Comparison of ENCODE assay signal across 11 cellular contexts in the genomic region with DNA sequence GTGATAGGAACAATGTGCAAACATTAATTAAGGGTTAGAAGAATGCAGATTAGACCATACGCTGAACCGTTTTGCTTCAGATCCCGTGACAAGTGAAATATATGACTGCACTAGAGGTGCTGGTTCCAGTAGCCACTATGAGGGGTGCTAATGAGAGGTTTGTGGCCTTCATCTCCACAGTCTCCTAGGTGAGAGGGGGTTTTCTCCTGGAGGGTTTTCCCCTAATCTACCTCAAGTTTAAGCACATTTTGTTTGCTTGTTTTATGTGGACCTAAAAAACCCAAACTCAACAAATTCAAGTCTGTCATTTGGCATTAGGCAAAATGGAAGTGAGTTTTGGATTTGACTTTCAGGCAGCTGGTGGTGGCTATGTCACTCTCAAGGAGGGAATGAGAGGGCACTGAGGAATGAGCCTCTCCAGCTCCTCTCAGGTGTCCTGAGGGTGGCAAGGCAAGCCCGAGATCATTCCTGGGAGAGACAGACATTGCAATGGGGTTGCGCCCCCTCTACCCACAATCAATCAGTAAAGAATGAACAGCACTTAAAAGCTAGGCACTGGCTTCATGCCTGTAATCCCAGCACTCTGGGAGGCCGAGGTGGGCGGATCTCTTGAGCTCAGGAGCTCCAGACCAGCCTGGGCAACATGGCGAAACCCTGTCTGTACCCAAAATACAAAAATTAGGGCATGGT. TPM values are rescaled to one million over a fixed set of nuclear protein-coding genes. Genes with fewer than 3 reads are reported as not detected.
DNase-seq lines count a peak whose midpoint lies in the region; ATAC-seq and TF ChIP-seq lines count a peak whose summit lies in the region.
"Had no signal": no experiment of that assay in that cellular context is flagged by ENCODE, and none has a peak within 500 bp of the region (broad histone marks: within the 10 kb centered on the region; RNA-seq: fewer than 3 reads in every experiment).

No MANE protein-coding gene starts in this region.

- H3K27ac Mint-ChIP-seq in progenitor cell of endocrine pancreas: no peak overlapping the region

- TF ChIP-seq CTCF in lower lobe of right lung (IDR thresholded peaks at IDR 0.05): no peak
- no peak for TF ChIP-seq CTCF in tibial artery (IDR thresholded peaks at IDR 0.05)
- no peak for TF ChIP-seq CTCF in progenitor cell of endocrine pancreas (IDR thresholded peaks at IDR 0.05; ENCODE audit: unreplicated experiment)

- peaks cover 3% of the 10 kb centered on the region for H3K4me1 Mint-ChIP-seq in progenitor cell of endocrine pancreas (ENCODE audit: low read depth)

- no peak overlapping the region for H3K27ac ChIP-seq in SJCRH30
- H3K27ac ChIP-seq in lower lobe of right lung: peak overlapping the region; percentile 98
- peak overlapping the region; percentile 99 for H3K27ac ChIP-seq in tibial artery

- peak overlapping the region; percentile 65 for H3K4me3 ChIP-seq in SJCRH30
- H3K4me3 ChIP-seq in lower lobe of right lung: peak overlapping the region; percentile 75
- peak overlapping the region in 1 of 2 donors; percentile 55 for H3K4me3 ChIP-seq in tibial artery

- no peaks in the 10 kb centered on the region for H3K27me3 ChIP-seq in SJCRH30
- no peaks in the 10 kb centered on the region for H3K27me3 ChIP-seq in lower lobe of right lung (ENCODE audit: low read depth)
- no peaks in the 10 kb centered on the region for H3K27me3 ChIP-seq in tibial artery

- no peaks in the 10 kb centered on the region for H3K9me3 Mint-ChIP-seq in progenitor cell of endocrine pancreas (ENCODE audit: low read depth)

- H3K4me1 ChIP-seq in SJCRH30: peaks cover 11% of the 10 kb centered on the region
- peaks cover 16% of the 10 kb centered on the region for H3K4me1 ChIP-seq in lower lobe of right lung
- peaks cover 0 to 11% (median 0%) of the 10 kb centered on the region in 4 donors for H3K4me1 ChIP-seq in tibial artery

- intact Hi-C loops in lower lobe of right lung (cut with DNase I): loop anchor here (10.0 kb wide), 1 partner anchor 203 kb away; a partner anchor contains a TSS
- intact Hi-C loops in tibial artery (cut with DNase I; ENCODE audit: low total_unique reads): loop anchor here (5.0 to 10.0 kb wide), 2 partner anchors 34 to 203 kb away; a partner anchor contains a TSS

- H3K36me3 ChIP-seq in SJCRH30 (no peaks in the 10 kb centered on the region), lower lobe of right lung (no peaks in the 10 kb centered on the region), tibial artery (no peaks in the 10 kb centered on the region)

- peak; percentile 31 for DNase-seq in NCI-H82 (lab: John Stamatoyannopoulos, UW)
- no peak for DNase-seq in NCI-H82 treated with DMSO at 0.1 percent for 48 hours (lab: John Stamatoyannopoulos, UW; ENCODE audit: unreplicated experiment)
- no peak for DNase-seq in SJCRH30
- DNase-seq in lower lobe of right lung: no peak
- DNase-seq in tibial artery: no peak
- no peak for DNase-seq in GF-D8 (lab: John Stamatoyannopoulos, UW)
- no peak for DNase-seq in progenitor cell of endocrine pancreas (ENCODE audit: low spot score, unreplicated experiment)
- no peak for DNase-seq in NCI-H2196 treated with DMSO at 0.1 percent for 48 hours (lab: John Stamatoyannopoulos, UW; ENCODE audit: unreplicated experiment)

- no peaks in the 10 kb centered on the region for H3K36me3 Mint-ChIP-seq in progenitor cell of endocrine pancreas (ENCODE audit: insufficient read depth)

- H3K4me3 Mint-ChIP-seq in progenitor cell of endocrine pancreas (ENCODE audit: low read depth): no peak overlapping the region

- no peaks in the 10 kb centered on the region for H3K9me3 ChIP-seq in SJCRH30 (replicated peaks)
- no peaks in the 10 kb centered on the region for H3K9me3 ChIP-seq in lower lobe of right lung
- H3K9me3 ChIP-seq in tibial artery: no peaks in the 10 kb centered on the region

- H3K27me3 Mint-ChIP-seq in progenitor cell of endocrine pancreas: no peaks in the 10 kb centered on the region

- ATAC-seq in lower lobe of right lung: no peak

RNA-seq across cellular contexts. Expression of gene SHF, which starts 13.9 kb away (rescaled TPM):
- total RNA-seq in SJCRH30 (2014; rRNA removed; shearing (Covaris generic)): 22.1 and 22.9 TPM in 2 replicates
- total RNA-seq in lower lobe of right lung: 6.4 TPM
- 61.1 and 61.7 TPM in 2 replicates for total RNA-seq in progenitor cell of endocrine pancreas

RNA-seq across cellular contexts. Expression of gene SLC28A2, which starts 50.3 kb away (rescaled TPM):
- total RNA-seq in SJCRH30 (2014; rRNA removed; shearing (Covaris generic)): not detected in 2 replicates
- total RNA-seq in lower lobe of right lung: 0.21 TPM
- 1.2 and 1.7 TPM in 2 replicates for total RNA-seq in progenitor cell of endocrine pancreas
- total RNA-seq: aorta, endothelial cell of umbilical vein, ureter had no signal
